In genomic region chr1:77759090-77760028, GRCh38 we compare ENCODE assay signal across 8 cellular contexts. TPM values are rescaled to one million over a fixed set of nuclear protein-coding genes. Genes with fewer than 3 reads are reported as not detected.
DNase-seq lines count a peak whose midpoint lies in the region; ATAC-seq and TF ChIP-seq lines count a peak whose summit lies in the region.

Gene USP33 (minus strand): TSS chr1:77759852. CDS start chr1:77741697, 18,155 bp downstream.

- peak; percentile 75 to 90 for TF ChIP-seq POLR2A in tibial nerve (IDR thresholded peaks at IDR 0.05)

- TF ChIP-seq EP300 in tibial nerve (IDR thresholded peaks at IDR 0.05), result peak; percentile 17 to 93

- H3K4me1 Mint-ChIP-seq in activated naive CD8-positive, alpha-beta T cell treated with anti-CD3 and anti-CD28 coated beads for 36 hours, result peaks cover 43% of the 10 kb centered on the region

- CTCF ChIA-PET in GM10248 (lab: Yijun Ruan, JAX), result no interaction called here

- no peaks in the 10 kb centered on the region for H3K27me3 ChIP-seq in SU-DHL-6 (ENCODE audit: low read length)
- no peaks in the 10 kb centered on the region for H3K27me3 ChIP-seq in parathyroid adenoma (ENCODE audit: control insufficient read depth, insufficient read depth, low read length)
- no peaks in the 10 kb centered on the region for H3K27me3 ChIP-seq in tibial nerve

- H3K4me2 ChIP-seq in SU-DHL-6 (ENCODE audit: low read depth, low read length, poor library complexity, severe bottlenecking) (peak within 1 kb of the TSS; percentile 90), parathyroid adenoma (ENCODE audit: low read length) (peak within 1 kb of the TSS; percentile 69)

- H2AFZ ChIP-seq in SU-DHL-6 (ENCODE audit: low read depth, low read length, severe bottlenecking) (peak within 1 kb of the TSS; percentile 87), parathyroid adenoma (peak within 1 kb of the TSS; percentile 97)

- H3K9me2 ChIP-seq in SU-DHL-6 (replicated peaks; ENCODE audit: insufficient read depth, low read length), result no peaks in the 10 kb centered on the region

- POLR2A ChIA-PET in GM10248 (lab: Yijun Ruan, JAX), result interaction anchor here (1.3 kb wide), 1 partner anchor 10 kb away, joined by 3 read pairs; no protein-coding TSS in a partner anchor

- H3K36me3 Mint-ChIP-seq in activated naive CD8-positive, alpha-beta T cell treated with anti-CD3 and anti-CD28 coated beads for 36 hours, result no peaks in the 10 kb centered on the region

- H3K4me1 ChIP-seq in parathyroid adenoma, result peaks cover 1% of the 10 kb centered on the region
- peaks cover 3 to 41% (median 15%) of the 10 kb centered on the region in 4 donors for H3K4me1 ChIP-seq in tibial nerve

- peak; percentile 99 for ATAC-seq in Right ventricle myocardium inferior

- H3K9me3 Mint-ChIP-seq in activated naive CD8-positive, alpha-beta T cell treated with anti-CD3 and anti-CD28 coated beads for 36 hours, result no peaks in the 10 kb centered on the region

- peak within 1 kb of the TSS; percentile 95 for H3K4me3 Mint-ChIP-seq in activated naive CD8-positive, alpha-beta T cell treated with anti-CD3 and anti-CD28 coated beads for 36 hours

- H3K79me2 ChIP-seq in SU-DHL-6 (ENCODE audit: insufficient read depth, low read length), result peaks cover 50% of the 10 kb centered on the region
- peaks cover 10% of the 10 kb centered on the region for H3K79me2 ChIP-seq in parathyroid adenoma

- H3K4me3 ChIP-seq in HFF-Myc (replicated peaks; ENCODE audit: low read depth, low read length), result peak within 1 kb of the TSS; percentile 82
- peak within 1 kb of the TSS; percentile 87 for H3K4me3 ChIP-seq in SU-DHL-6 (ENCODE audit: insufficient read depth, low read length, poor library complexity, severe bottlenecking)
- H3K4me3 ChIP-seq in parathyroid adenoma (ENCODE audit: low read depth, low read length), result peak within 1 kb of the TSS; percentile 90
- peak within 1 kb of the TSS; percentile 91 to 100 (median 99) for H3K4me3 ChIP-seq in tibial nerve

- H3K9ac ChIP-seq in SU-DHL-6 (ENCODE audit: low read length), result peak within 1 kb of the TSS; percentile 86
- peak within 1 kb of the TSS; percentile 67 for H3K9ac ChIP-seq in parathyroid adenoma

- H3K27ac ChIP-seq in SU-DHL-6 (ENCODE audit: low read depth, low read length) (peak within 1 kb of the TSS; percentile 51), parathyroid adenoma (peak within 1 kb of the TSS; percentile 68), tibial nerve (peak within 1 kb of the TSS; percentile 73 to 96 (median 90))

- H4K20me1 ChIP-seq in SU-DHL-6 (ENCODE audit: low read depth, low read length), result peaks cover 33% of the 10 kb centered on the region

- no peaks in the 10 kb centered on the region for H3K9me3 ChIP-seq in SU-DHL-6 (ENCODE audit: insufficient read depth, low read length)
- H3K9me3 ChIP-seq in parathyroid adenoma (ENCODE audit: control insufficient read depth, low read length), result no peaks in the 10 kb centered on the region
- no peaks in the 10 kb centered on the region for H3K9me3 ChIP-seq in tibial nerve

- no peak for TF ChIP-seq CTCF in GM10248 (IDR thresholded peaks at IDR 0.05; ENCODE audit: control extremely low read depth, extremely low read depth, low read depth, missing control alignments)
- TF ChIP-seq CTCF in HFF-Myc (IDR thresholded peaks at IDR 0.05; ENCODE audit: low read depth, low read length, missing control alignments), result no peak
- no peak for TF ChIP-seq CTCF in SU-DHL-6 (IDR thresholded peaks at IDR 0.05; ENCODE audit: insufficient read depth, low read length, poor library complexity, severe bottlenecking)
- TF ChIP-seq CTCF in parathyroid adenoma (IDR thresholded peaks at IDR 0.05), result no peak
- no peak for TF ChIP-seq CTCF in tibial nerve (IDR thresholded peaks at IDR 0.05)

- no peaks in the 10 kb centered on the region for H3K36me3 ChIP-seq in SU-DHL-6 (ENCODE audit: low read length)
- H3K36me3 ChIP-seq in parathyroid adenoma (ENCODE audit: control insufficient read depth, insufficient read depth, low read length), result no peaks in the 10 kb centered on the region
- H3K36me3 ChIP-seq in tibial nerve, result no peaks in the 10 kb centered on the region

- H3K27ac Mint-ChIP-seq in activated naive CD8-positive, alpha-beta T cell treated with anti-CD3 and anti-CD28 coated beads for 36 hours, result peak within 1 kb of the TSS; percentile 94

- no peaks in the 10 kb centered on the region for H3K27me3 Mint-ChIP-seq in activated naive CD8-positive, alpha-beta T cell treated with anti-CD3 and anti-CD28 coated beads for 36 hours

- 0 to 1% methylated on average over 51 to 55 of the region's 79 CpGs for WGBS in tibial nerve, 2 donors

- no peaks in the 10 kb centered on the region; the same call in 1 of the 2 replicates for H3F3A ChIP-seq in SU-DHL-6 (ENCODE audit: insufficient read depth)

- intact Hi-C loops in Right ventricle myocardium inferior (cut with DNase I), result loop anchor here (1.0 to 10.0 kb wide), 2 partner anchors 20 to 355 kb away; partner anchors contain the start of gene MIGA1

- DNase-seq in GM10248 (ENCODE audit: extremely low spot score) (peak; percentile 94), HFF-Myc (ENCODE audit: extremely low read depth, low read depth) (peak; percentile 17), NAMALWA (ENCODE audit: low spot score) (peak; percentile 93), Right ventricle myocardium inferior (ENCODE audit: missing footprints) (peak; percentile 93), tibial nerve (ENCODE audit: low spot score in 2 of 2) (peak; percentile 73 to 80)
- peak; percentile 94 for DNase-seq in activated naive CD8-positive, alpha-beta T cell treated with anti-CD3 and anti-CD28 coated beads for 36 hours

RNA-seq across cellular contexts. Expression of gene USP33, which starts in this region (rescaled TPM):
- 10 to 100 TPM; 33.9 to 34.1 TPM for total RNA-seq in activated naive CD8-positive, alpha-beta T cell treated with anti-CD3 and anti-CD28 coated beads for 36 hours
- total RNA-seq in Right ventricle myocardium inferior, result 26.9 TPM
- 100 to 1,000 TPM in 1 of 4 donors, 10 to 100 TPM in 3; 87.9 to 108 (median 88.7) TPM for total RNA-seq in tibial nerve

Comparison
In these comparisons a context has a peak if more than half of its experiments do, and no peak if none do; other contexts are left out.
1. Peak in every context shown above with its lines: DNase-seq, ATAC-seq, H3K4me3 ChIP-seq and H3K27ac ChIP-seq.
2. DNase-seq: peak in every context shown above with its lines; median percentile 94 in GM10248; 94 in activated naive CD8-positive, alpha-beta T cell treated with anti-CD3 and anti-CD28 coated beads for 36 hours; 93 in NAMALWA; 93 in Right ventricle myocardium inferior; 76 in tibial nerve; 17 in HFF-Myc.